Comparison of ENCODE assay signal across 23 cellular contexts in the genomic region with DNA sequence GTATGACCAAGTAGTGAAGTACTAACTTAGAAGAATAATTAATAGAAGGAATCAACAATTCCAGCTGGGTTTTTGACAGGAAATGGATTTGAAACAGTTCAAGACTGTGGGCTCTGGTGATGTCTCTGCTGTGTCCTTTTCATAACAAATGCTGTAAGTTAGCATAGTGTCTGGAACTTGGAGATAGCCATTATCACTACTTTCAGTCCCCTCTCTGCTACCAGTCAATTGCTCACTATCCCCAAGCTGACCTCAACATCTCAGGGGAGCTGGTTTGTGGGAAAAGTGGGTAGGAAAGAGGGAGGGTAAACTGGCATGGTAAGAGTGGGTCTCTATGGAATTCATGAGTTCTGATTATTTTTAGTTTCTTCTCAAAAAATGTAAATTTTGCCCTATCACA.
"Had no signal": no experiment of that assay in that cellular context is flagged by ENCODE, and none has a peak within 500 bp of the region (broad histone marks: within the 10 kb centered on the region; RNA-seq: fewer than 3 reads in every experiment).

No MANE protein-coding gene starts in this region.

- H3K9me3 ChIP-seq: left lung, ovary, right atrium auricular region, stomach, testis, thyroid gland, transverse colon, upper lobe of left lung, vagina had no signal

- DNase-seq: hypothalamus; immature natural killer cell; kidney; left colon; left lung; mesendoderm; naive thymus-derived CD4-positive, alpha-beta T cell; ovary; stimulated activated CD4-positive, alpha-beta T cell treated with anti-CD3 and anti-CD28 coated beads, Interleukin-12 subunit alpha, Interleukin-12 subunit beta, amount 100 ng/mL, for 4 hours; stimulated activated CD4-positive, alpha-beta T cell treated with anti-CD3 and anti-CD28 coated beads, Interleukin-15, amount 100 ng/mL, for 24 hours; stimulated activated CD4-positive, alpha-beta T cell treated with anti-CD3 and anti-CD28 coated beads, Interleukin-2, amount 100 ng/mL, for 24 hours; stimulated activated CD4-positive, alpha-beta T cell treated with anti-CD3 and anti-CD28 coated beads, Interleukin-4, amount 100 ng/mL, for 1 hour; stimulated activated naive B cell treated with anti-CD40 and anti-IgM and Interleukin-4, amounts not matched to agents 10 μg/mL and 1 μg/mL and 100 μg/mL, for 72 hours; stimulated activated naive CD8-positive, alpha-beta T cell treated with anti-CD3 and anti-CD28 coated beads, Interleukin-15, Interleukin-2, amounts not matched to agents 100 U/mL and 50 U/mL, for 24 hours; stomach; testis; thyroid gland; transverse colon; upper lobe of left lung had no signal

- H3K27me3 ChIP-seq: left lung, ovary, right atrium auricular region, stomach, testis, thyroid gland, transverse colon, upper lobe of left lung, vagina had no signal

- H3K27ac ChIP-seq: left lung, ovary, right atrium auricular region, skin epidermis, stomach, testis, thyroid gland, transverse colon, upper lobe of left lung, vagina had no signal

- H3K36me3 ChIP-seq: left lung, ovary, right atrium auricular region, stomach, thyroid gland, transverse colon, upper lobe of left lung, vagina had no signal

- H3K4me1 ChIP-seq: left lung, stomach, testis, thyroid gland, transverse colon, upper lobe of left lung, vagina had no signal

- H3K4me3 ChIP-seq: left lung, lung, ovary, right atrium auricular region, skin epidermis, stomach, testis, thyroid gland, transverse colon, upper lobe of left lung, vagina had no signal
